31 cellular contexts compared by ENCODE assay signal in genomic region chr9:86649913-86650312, GRCh38.
"Had no signal": no experiment of that assay in that cellular context is flagged by ENCODE, and none has a peak within 500 bp of the region (broad histone marks: within the 10 kb centered on the region; RNA-seq: fewer than 3 reads in every experiment).

No MANE protein-coding gene starts in this region.

- H3K4me3 Mint-ChIP-seq: activated CD4-positive, alpha-beta memory T cell treated with anti-CD3 and anti-CD28 coated beads for 36 hours; activated CD4-positive, alpha-beta T cell treated with anti-CD3 and anti-CD28 coated beads for 36 hours; activated CD4-positive, alpha-beta T cell treated with anti-CD3 and anti-CD28 coated beads, Interleukin-2, amount 10 ng/mL, durations not matched to agents 24 days and 14 days; activated CD8-positive, alpha-beta memory T cell treated with anti-CD3 and anti-CD28 coated beads, Interleukin-2, amount 10 ng/mL, durations not matched to agents 7 days and 5 days; activated CD8-positive, alpha-beta T cell treated with anti-CD3 and anti-CD28 coated beads, Interleukin-2, amount 10 ng/mL, durations not matched to agents 7 days and 5 days; activated naive CD8-positive, alpha-beta T cell; activated T-cell treated with anti-CD3 and anti-CD28 coated beads, Interleukin-2, amount 50 U/mL, for 72 hours; activated T-helper 17 cell treated with anti-CD3 and anti-CD28 coated beads, Interleukin-2, amount 50 U/mL, for 72 hours; central memory CD8-positive, alpha-beta T cell; dendritic cell treated with granulocyte-macrophage colony-stimulating factor and Interleukin-4, amounts not matched to agents 40 ng/mL and 50 ng/mL, for 4 days; endodermal cell had no signal

- H3K27ac ChIP-seq: brain microvascular endothelial cell, coronary artery, dorsolateral prefrontal cortex, foreskin keratinocyte, gastrocnemius medialis, heart left ventricle had no signal

- H3K36me3 ChIP-seq: brain microvascular endothelial cell, gastrocnemius medialis, heart left ventricle had no signal

- H3K9me3 ChIP-seq: gastrocnemius medialis, heart left ventricle had no signal

- H3K27me3 ChIP-seq: brain microvascular endothelial cell, foreskin keratinocyte, gastrocnemius medialis, heart left ventricle had no signal

- H3K27me3 Mint-ChIP-seq: activated CD4-positive, alpha-beta T cell treated with anti-CD3 and anti-CD28 coated beads, Interleukin-2, amount 10 ng/mL, durations not matched to agents 24 days and 14 days; activated naive CD8-positive, alpha-beta T cell had no signal

- H3K4me3 ChIP-seq: coronary artery, dorsolateral prefrontal cortex, gastrocnemius medialis, heart left ventricle had no signal

- H3K4me1 Mint-ChIP-seq: activated CD4-positive, alpha-beta T cell treated with anti-CD3 and anti-CD28 coated beads for 36 hours; activated CD4-positive, alpha-beta T cell treated with anti-CD3 and anti-CD28 coated beads, Interleukin-2, amount 10 ng/mL, durations not matched to agents 24 days and 14 days; activated CD8-positive, alpha-beta memory T cell treated with anti-CD3 and anti-CD28 coated beads, Interleukin-2, amount 10 ng/mL, durations not matched to agents 7 days and 5 days; activated T-helper 17 cell treated with anti-CD3 and anti-CD28 coated beads, Interleukin-2, amount 50 U/mL, for 72 hours; central memory CD8-positive, alpha-beta T cell had no signal

- DNase-seq: activated CD4-positive, alpha-beta memory T cell treated with anti-CD3 and anti-CD28 coated beads for 36 hours; activated CD4-positive, alpha-beta T cell treated with anti-CD3 and anti-CD28 coated beads for 36 hours; activated CD4-positive, alpha-beta T cell treated with anti-CD3 and anti-CD28 coated beads, Interleukin-2, amount 10 ng/mL, durations not matched to agents 24 days and 14 days; activated CD4-positive, CD25-positive, alpha-beta regulatory T cell; activated CD4-positive, CD25-positive, alpha-beta regulatory T cell treated with anti-CD3 and anti-CD28 coated beads, Interleukin-2, amount 50 U/mL, for 72 hours; activated CD8-positive, alpha-beta memory T cell treated with anti-CD3 and anti-CD28 coated beads, Interleukin-2, amount 10 ng/mL, durations not matched to agents 7 days and 5 days; activated CD8-positive, alpha-beta memory T cell treated with anti-CD3 and anti-CD28 coated beads, Interleukin-2, amount 50 U/mL, for 4 hours; activated CD8-positive, alpha-beta T cell treated with anti-CD3 and anti-CD28 coated beads, Interleukin-2, amount 10 ng/mL, durations not matched to agents 7 days and 5 days; activated effector memory CD4-positive, alpha-beta T cell treated with Interleukin-2 at 50 U/mL for 16 hours; activated gamma-delta T cell treated with Interleukin-2 at 50 U/mL for 16 hours; activated naive CD4-positive, alpha-beta T cell treated with anti-CD3 and anti-CD28 coated beads, Interleukin-2, amount 50 U/mL, for 16 hours; activated naive CD4-positive, alpha-beta T cell treated with Interleukin-2 at 50 U/mL for 16 hours; activated T-cell treated with anti-CD3 and anti-CD28 coated beads, Interleukin-2, amount 50 U/mL, for 1 hour; activated T-cell treated with anti-CD3 and anti-CD28 coated beads, Interleukin-2, amount 50 U/mL, for 72 hours; amniotic stem cell; anterior cingulate cortex; brain microvascular endothelial cell; dorsolateral prefrontal cortex; effector memory CD4-positive, alpha-beta T cell; endodermal cell; foreskin keratinocyte; gastrocnemius medialis; glutamatergic neuron; heart left ventricle; T-helper 2 cell had no signal

- H3K27ac Mint-ChIP-seq: activated CD4-positive, alpha-beta memory T cell treated with anti-CD3 and anti-CD28 coated beads for 36 hours; activated CD4-positive, alpha-beta T cell treated with anti-CD3 and anti-CD28 coated beads for 36 hours; activated CD4-positive, alpha-beta T cell treated with anti-CD3 and anti-CD28 coated beads, Interleukin-2, amount 10 ng/mL, durations not matched to agents 24 days and 14 days; activated CD8-positive, alpha-beta memory T cell treated with anti-CD3 and anti-CD28 coated beads, Interleukin-2, amount 10 ng/mL, durations not matched to agents 7 days and 5 days; activated CD8-positive, alpha-beta T cell treated with anti-CD3 and anti-CD28 coated beads, Interleukin-2, amount 10 ng/mL, durations not matched to agents 7 days and 5 days; activated naive CD8-positive, alpha-beta T cell; activated T-cell treated with anti-CD3 and anti-CD28 coated beads, Interleukin-2, amount 50 U/mL, for 72 hours; activated T-helper 17 cell treated with anti-CD3 and anti-CD28 coated beads, Interleukin-2, amount 50 U/mL, for 72 hours; dendritic cell treated with granulocyte-macrophage colony-stimulating factor and Interleukin-4, amounts not matched to agents 40 ng/mL and 50 ng/mL, for 4 days; endodermal cell had no signal

- H3K36me3 Mint-ChIP-seq: activated CD4-positive, alpha-beta memory T cell treated with anti-CD3 and anti-CD28 coated beads for 36 hours; activated CD8-positive, alpha-beta memory T cell treated with anti-CD3 and anti-CD28 coated beads, Interleukin-2, amount 10 ng/mL, durations not matched to agents 7 days and 5 days; activated naive CD8-positive, alpha-beta T cell had no signal

- ATAC-seq: activated CD4-positive, alpha-beta T cell treated with anti-CD3 and anti-CD28 coated beads for 36 hours; activated CD8-positive, alpha-beta memory T cell treated with anti-CD3 and anti-CD28 coated beads, Interleukin-2, amount 10 ng/mL, durations not matched to agents 7 days and 5 days; activated CD8-positive, alpha-beta T cell treated with anti-CD3 and anti-CD28 coated beads, Interleukin-2, amount 10 ng/mL, durations not matched to agents 7 days and 5 days; activated T-cell treated with anti-CD3 and anti-CD28 coated beads, Interleukin-2, amount 50 U/mL, for 72 hours; activated T-helper 17 cell treated with anti-CD3 and anti-CD28 coated beads, Interleukin-2, amount 50 U/mL, for 72 hours; esophagus mucosa; foreskin keratinocyte; gastrocnemius medialis; heart left ventricle had no signal

- H3K4me1 ChIP-seq: foreskin keratinocyte, gastrocnemius medialis, heart left ventricle had no signal

- H3K9me3 Mint-ChIP-seq: activated T-helper 17 cell treated with anti-CD3 and anti-CD28 coated beads, Interleukin-2, amount 50 U/mL, for 72 hours; central memory CD8-positive, alpha-beta T cell had no signal
